21 cellular contexts compared by ENCODE assay signal in the genomic region with DNA sequence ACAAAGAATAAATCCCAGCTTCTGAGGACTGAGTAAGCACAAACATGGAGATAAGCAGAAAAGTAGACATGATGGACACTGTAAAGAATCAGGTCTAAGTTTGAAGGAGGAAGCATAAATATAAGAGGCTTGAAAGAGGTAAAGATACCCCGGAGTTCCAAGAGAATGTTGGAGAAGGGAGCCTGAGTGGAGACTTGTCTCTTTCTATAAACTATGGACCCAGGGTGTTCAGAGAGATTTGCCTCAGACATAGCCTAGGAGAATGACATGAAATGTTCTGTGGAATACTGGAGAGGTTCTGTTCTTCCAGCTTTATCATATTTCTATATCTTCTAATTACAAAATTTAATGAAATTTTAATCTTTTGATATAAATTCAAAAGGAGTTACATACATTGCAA.
DNase-seq lines count a peak whose midpoint lies in the region; ATAC-seq and TF ChIP-seq lines count a peak whose summit lies in the region.
"Had no signal": no experiment of that assay in that cellular context is flagged by ENCODE, and none has a peak within 500 bp of the region (broad histone marks: within the 10 kb centered on the region; RNA-seq: fewer than 3 reads in every experiment).

No MANE protein-coding gene starts in this region.

- no peaks in the 10 kb centered on the region for H3K36me3 Mint-ChIP-seq in GM23338 (ENCODE audit: low read depth)
- no peaks in the 10 kb centered on the region for H3K36me3 Mint-ChIP-seq in WTC11
- no peaks in the 10 kb centered on the region for H3K36me3 Mint-ChIP-seq in activated T-cell treated with anti-CD3 and anti-CD28 coated beads, Interleukin-2, amount 50 U/mL, for 24 hours (ENCODE audit: low read depth)
- H3K36me3 Mint-ChIP-seq: CD8-positive, alpha-beta T cell had no signal

- H3K9ac ChIP-seq in HUES64 (ENCODE audit: low read depth, low read length) (no peak overlapping the region), neuronal stem cell (ENCODE audit: low read depth, low read length, poor library complexity) (no peak overlapping the region)
- H3K9ac ChIP-seq: BLaER1 had no signal

- no peak overlapping the region for H2AK5ac ChIP-seq in neuronal stem cell (ENCODE audit: low read depth, low read length)

- no peak overlapping the region for H4K8ac ChIP-seq in neuronal stem cell (ENCODE audit: low read depth, low read length)

- H3K27me3 ChIP-seq in GM23338 (ENCODE audit: insufficient read depth), result peaks cover 5% of the 10 kb centered on the region; the same call in 1 of the 2 replicates
- H3K27me3 ChIP-seq in HUES64 (ENCODE audit: insufficient read depth, low read length), result peaks cover 12% of the 10 kb centered on the region
- H3K27me3 ChIP-seq in neuron (ENCODE audit: insufficient read depth, low read length), result no peaks in the 10 kb centered on the region
- H3K27me3 ChIP-seq in neuronal stem cell (ENCODE audit: control insufficient read depth in 3 of 3, insufficient read depth in 3 of 3, low read depth in 1 of 3, low read length in 3 of 3), result no peaks in the 10 kb centered on the region
- no peaks in the 10 kb centered on the region for H3K27me3 ChIP-seq in hepatocyte
- H3K27me3 ChIP-seq: BLaER1 had no signal

- H3K18ac ChIP-seq in neuronal stem cell (ENCODE audit: low read length), result no peak overlapping the region

- no peak overlapping the region for H2BK15ac ChIP-seq in neuronal stem cell (ENCODE audit: low read length)

- H3K14ac ChIP-seq in neuronal stem cell (ENCODE audit: low read length), result no peak overlapping the region

- H2AFZ ChIP-seq in GM23338 (no peak overlapping the region), neuron (ENCODE audit: low read depth, low read length) (peak overlapping the region; percentile 68), neuronal stem cell (ENCODE audit: low read length) (no peak overlapping the region), hepatocyte (no peak overlapping the region)

- TF ChIP-seq CTCF in GM23338 (conservative IDR thresholded peaks at IDR 0.05; ENCODE audit: low read depth in 2 of 2), result no peak
- TF ChIP-seq CTCF in WTC11 (IDR thresholded peaks at IDR 0.05), result no peak
- no peak for TF ChIP-seq CTCF in hepatocyte (IDR thresholded peaks at IDR 0.05; ENCODE audit: poor library complexity)

- H3K36me3 ChIP-seq in GM23338 (ENCODE audit: insufficient read depth), result no peaks in the 10 kb centered on the region
- H3K36me3 ChIP-seq in HUES64 (ENCODE audit: insufficient read depth, low read length), result no peaks in the 10 kb centered on the region
- no peaks in the 10 kb centered on the region for H3K36me3 ChIP-seq in neuron (ENCODE audit: insufficient read depth, low read length)
- no peaks in the 10 kb centered on the region for H3K36me3 ChIP-seq in neuronal stem cell (replicated peaks in 1 of 2; ENCODE audit: control insufficient read depth in 2 of 2, insufficient read depth in 2 of 2, low read length in 2 of 2)
- H3K36me3 ChIP-seq in hepatocyte (replicated peaks; ENCODE audit: insufficient read depth, low read depth), result no peaks in the 10 kb centered on the region
- H3K36me3 ChIP-seq: BLaER1 had no signal

- H3K4ac ChIP-seq in neuronal stem cell (ENCODE audit: low read length), result no peak overlapping the region

- H3K23ac ChIP-seq in neuronal stem cell (ENCODE audit: low read depth, low read length, poor library complexity), result no peak overlapping the region

- CTCF ChIA-PET in WTC11 (lab: Charles Lee), result interaction anchor here (1.1 kb wide), 1 partner anchor 14 kb away, joined by 3 read pairs; no protein-coding TSS in a partner anchor

- H3K79me1 ChIP-seq in neuronal stem cell (ENCODE audit: low read depth, low read length), result no peaks in the 10 kb centered on the region

- H3K9me2 ChIP-seq in GM23338 (ENCODE audit: insufficient read depth) (no peaks in the 10 kb centered on the region), hepatocyte (replicated peaks; ENCODE audit: insufficient read depth) (no peaks in the 10 kb centered on the region)

- H3K4me3 ChIP-seq in GM23338 (no peak overlapping the region), HUES64 (ENCODE audit: low read length) (peak overlapping the region; percentile 26; the same call in 1 of the 2 replicates), neuron (ENCODE audit: low read length) (no peak overlapping the region), neuronal stem cell (ENCODE audit: low read length in 2 of 2) (no peak overlapping the region), hepatocyte (no peak overlapping the region)
- H3K4me3 ChIP-seq: BLaER1, GM12878 had no signal

- DNase-seq in GM23338 (ENCODE audit: low spot score) (peak; percentile 18), WTC11 (ENCODE audit: low spot score) (no peak), neuronal stem cell (ENCODE audit: low spot score) (no peak), hepatocyte (ENCODE audit: low spot score) (no peak)
- DNase-seq in activated T-cell treated with anti-CD3 and anti-CD28 coated beads, Interleukin-2, amount 50 U/mL, for 24 hours, result no peak
- DNase-seq: Caco-2; CD4-positive, CD25-positive, alpha-beta regulatory T cell; CD8-positive, alpha-beta T cell; DMS153; DMS79; EL; GDM1; GOT3 had no signal

- H3K4me3 Mint-ChIP-seq in GM23338 (no peak overlapping the region), WTC11 (no peak overlapping the region)
- H3K4me3 Mint-ChIP-seq in activated T-cell treated with anti-CD3 and anti-CD28 coated beads, Interleukin-2, amount 50 U/mL, for 24 hours, result no peak overlapping the region
- H3K4me3 Mint-ChIP-seq: B cell; CD4-positive, CD25-positive, alpha-beta regulatory T cell; CD8-positive, alpha-beta T cell had no signal

- H3K4me2 ChIP-seq in GM23338 (peak overlapping the region; percentile 54; the same call in 1 of the 2 replicates), neuronal stem cell (ENCODE audit: insufficient read depth, low read length, poor library complexity, severe bottlenecking) (no peak overlapping the region), hepatocyte (no peak overlapping the region)
- H3K4me2 ChIP-seq: BLaER1 had no signal

- H3K79me2 ChIP-seq in GM23338 (replicated peaks; ENCODE audit: insufficient read depth), result no peaks in the 10 kb centered on the region
- no peaks in the 10 kb centered on the region for H3K79me2 ChIP-seq in hepatocyte

- H3K27ac Mint-ChIP-seq in GM23338 (no peak overlapping the region), WTC11 (no peak overlapping the region)
- no peak overlapping the region for H3K27ac Mint-ChIP-seq in activated T-cell treated with anti-CD3 and anti-CD28 coated beads, Interleukin-2, amount 50 U/mL, for 24 hours
- H3K27ac Mint-ChIP-seq: B cell; CD8-positive, alpha-beta T cell had no signal

- H3F3A ChIP-seq in GM23338 (replicated peaks; ENCODE audit: low read depth), result no peaks in the 10 kb centered on the region

- no peak overlapping the region for H2BK12ac ChIP-seq in neuronal stem cell (ENCODE audit: low read length)

- no peak overlapping the region for H2BK5ac ChIP-seq in neuronal stem cell (ENCODE audit: low read length)

- no peak overlapping the region for H3K27ac ChIP-seq in GM23338 (ENCODE audit: low read depth)
- no peak overlapping the region for H3K27ac ChIP-seq in HUES64 (ENCODE audit: low read depth, low read length)
- no peak overlapping the region for H3K27ac ChIP-seq in neuronal stem cell (replicated peaks; ENCODE audit: low read length)
- no peak overlapping the region for H3K27ac ChIP-seq in hepatocyte
- H3K27ac ChIP-seq: 22Rv1, BLaER1, C4-2B had no signal

- no peak overlapping the region for H4K91ac ChIP-seq in neuronal stem cell (ENCODE audit: low read depth, low read length, poor library complexity)

- H4K20me1 ChIP-seq in GM23338 (replicated peaks; ENCODE audit: insufficient read depth) (no peaks in the 10 kb centered on the region), hepatocyte (ENCODE audit: insufficient read depth, poor library complexity, severe bottlenecking) (no peaks in the 10 kb centered on the region)
- H4K20me1 ChIP-seq: BLaER1 had no signal

- peaks cover 10% of the 10 kb centered on the region for H3K4me1 Mint-ChIP-seq in GM23338
- peaks cover 18% of the 10 kb centered on the region for H3K4me1 Mint-ChIP-seq in WTC11
- H3K4me1 Mint-ChIP-seq in activated T-cell treated with anti-CD3 and anti-CD28 coated beads, Interleukin-2, amount 50 U/mL, for 24 hours (ENCODE audit: low read depth), result peaks cover 2% of the 10 kb centered on the region
- H3K4me1 Mint-ChIP-seq: B cell had no signal

- H3K9me3 ChIP-seq in HUES64 (ENCODE audit: insufficient read depth, low read depth, low read length), result no peaks in the 10 kb centered on the region
- H3K9me3 ChIP-seq in neuron (ENCODE audit: low read length), result no peaks in the 10 kb centered on the region
- no peaks in the 10 kb centered on the region for H3K9me3 ChIP-seq in neuronal stem cell (replicated peaks in 1 of 2; ENCODE audit: control insufficient read depth in 2 of 2, insufficient read depth in 1 of 2, low read depth in 1 of 2, low read length in 2 of 2)
- no peaks in the 10 kb centered on the region for H3K9me3 ChIP-seq in hepatocyte (ENCODE audit: low read depth)
- H3K9me3 ChIP-seq: BLaER1, Caco-2 had no signal

- no peak overlapping the region for H2BK120ac ChIP-seq in neuronal stem cell (ENCODE audit: low read depth, low read length)

- H3K9me3 Mint-ChIP-seq in GM23338, result peaks cover 3% of the 10 kb centered on the region; the same call in 1 of the 3 replicates
- H3K9me3 Mint-ChIP-seq in WTC11, result no peaks in the 10 kb centered on the region
- no peaks in the 10 kb centered on the region for H3K9me3 Mint-ChIP-seq in activated T-cell treated with anti-CD3 and anti-CD28 coated beads, Interleukin-2, amount 50 U/mL, for 24 hours
- H3K9me3 Mint-ChIP-seq: CD8-positive, alpha-beta T cell had no signal

- POLR2A ChIA-PET in WTC11 (lab: Charles Lee), result interaction anchor here (0.5 kb wide), 1 partner anchor 129 kb away, joined by 3 read pairs; no protein-coding TSS in a partner anchor

- 87% methylated on average over 1 of the region's 1 CpG for whole genome bisulfite sequencing in HUES64
- WGBS in neuronal stem cell (ENCODE audit: extremely low coverage in 2 of 2, insufficient read length in 2 of 2, insufficient replicate concordance in 1 of 2), 2 donors, result no CpG with 5 or more reads among the region's 1 CpG
- 88% methylated on average over 1 of the region's 1 CpG for WGBS in hepatocyte (ENCODE audit: low lambda C conversion rate, missing lambda C conversion rate)

- H3K27me3 Mint-ChIP-seq in GM23338 (ENCODE audit: insufficient read depth, low read depth, poor library complexity), result peaks cover 17% of the 10 kb centered on the region
- H3K27me3 Mint-ChIP-seq in WTC11 (ENCODE audit: low read depth), result peaks cover 65% of the 10 kb centered on the region
- H3K27me3 Mint-ChIP-seq in activated T-cell treated with anti-CD3 and anti-CD28 coated beads, Interleukin-2, amount 50 U/mL, for 24 hours, result no peaks in the 10 kb centered on the region
- H3K27me3 Mint-ChIP-seq: B cell had no signal

- ATAC-seq in GM23338 (peak; percentile 61), WTC11 (peak; percentile 58)
- ATAC-seq: CD8-positive, alpha-beta T cell; GM12878; HCT116 had no signal

- H3K4me1 ChIP-seq in GM23338 (ENCODE audit: insufficient read depth), result peaks cover 21% of the 10 kb centered on the region; the same call in 1 of the 2 replicates
- H3K4me1 ChIP-seq in HUES64 (ENCODE audit: insufficient read depth, low read length), result peaks cover 20% of the 10 kb centered on the region
- no peaks in the 10 kb centered on the region for H3K4me1 ChIP-seq in neuron (ENCODE audit: insufficient read depth, low read length)
- no peaks in the 10 kb centered on the region for H3K4me1 ChIP-seq in neuronal stem cell (ENCODE audit: control insufficient read depth in 2 of 2, insufficient read depth in 1 of 2, low read depth in 1 of 2, low read length in 2 of 2)
- no peaks in the 10 kb centered on the region for H3K4me1 ChIP-seq in hepatocyte (ENCODE audit: insufficient read depth)
- H3K4me1 ChIP-seq: BLaER1, Caco-2 had no signal
